In genomic region chr22:28874061-28874460, GRCh38 we compare ENCODE assay signal across 23 cellular contexts.
"Had no signal": no experiment of that assay in that cellular context is flagged by ENCODE, and none has a peak within 500 bp of the region (broad histone marks: within the 10 kb centered on the region; RNA-seq: fewer than 3 reads in every experiment).

No MANE protein-coding gene starts in this region.

- H3K27ac ChIP-seq: colonic mucosa, epithelial cell of prostate, esophagus squamous epithelium, gastrocnemius medialis, heart right ventricle, left lung, lower lobe of right lung had no signal

- H3K36me3 Mint-ChIP-seq: naive thymus-derived CD4-positive, alpha-beta T cell had no signal

- H3K4me3 ChIP-seq: colonic mucosa, esophagus squamous epithelium, gastrocnemius medialis, heart right ventricle, left lung, lower lobe of right lung had no signal

- H3K4me3 Mint-ChIP-seq: dendritic cell treated with granulocyte-macrophage colony-stimulating factor and Interleukin-4, amounts not matched to agents 40 ng/mL and 50 ng/mL, for 4 days; effector memory CD8-positive, alpha-beta T cell; endodermal cell had no signal

- H3K27me3 ChIP-seq: colonic mucosa, esophagus squamous epithelium, gastrocnemius medialis, heart right ventricle, left lung had no signal

- ATAC-seq: effector memory CD8-positive, alpha-beta T cell; esophagus mucosa; gastrocnemius medialis; heart right ventricle; left cardiac atrium; left ventricle myocardium superior; lower lobe of right lung; naive thymus-derived CD4-positive, alpha-beta T cell had no signal

- H3K4me1 ChIP-seq: colonic mucosa, esophagus squamous epithelium, gastrocnemius medialis, heart right ventricle, left lung, lower lobe of right lung had no signal

- H3K36me3 ChIP-seq: colonic mucosa, esophagus squamous epithelium, gastrocnemius medialis, heart right ventricle, left lung, lower lobe of right lung had no signal

- H3K27me3 Mint-ChIP-seq: dendritic cell treated with granulocyte-macrophage colony-stimulating factor and Interleukin-4, amounts not matched to agents 40 ng/mL and 50 ng/mL, for 4 days; effector memory CD8-positive, alpha-beta T cell had no signal

- DNase-seq: colonic mucosa; cortex of kidney; effector CD4-positive, alpha-beta T cell; effector memory CD8-positive, alpha-beta T cell; endodermal cell; erythroblast; esophagus squamous epithelium; foreskin fibroblast; foreskin melanocyte; gastrocnemius medialis; glutamatergic neuron; heart right ventricle; hippocampal formation; left cardiac atrium; left lung; left ventricle myocardium superior; lower lobe of right lung; mesenchymal stem cell; midbrain; naive thymus-derived CD4-positive, alpha-beta T cell had no signal

- H3K9me3 ChIP-seq: colonic mucosa, esophagus squamous epithelium, gastrocnemius medialis, heart right ventricle, left lung, lower lobe of right lung had no signal

- H3K9me3 Mint-ChIP-seq: dendritic cell treated with granulocyte-macrophage colony-stimulating factor and Interleukin-4, amounts not matched to agents 40 ng/mL and 50 ng/mL, for 4 days; effector memory CD8-positive, alpha-beta T cell; endodermal cell had no signal

- H3K4me1 Mint-ChIP-seq: endodermal cell had no signal

- H3K27ac Mint-ChIP-seq: dendritic cell treated with granulocyte-macrophage colony-stimulating factor and Interleukin-4, amounts not matched to agents 40 ng/mL and 50 ng/mL, for 4 days; endodermal cell had no signal
